ENCODE assay signal across 29 cellular contexts in genomic region chr6:14571001-14571400, GRCh38.
"Had no signal": no experiment of that assay in that cellular context is flagged by ENCODE, and none has a peak within 500 bp of the region (broad histone marks: within the 10 kb centered on the region; RNA-seq: fewer than 3 reads in every experiment).

No MANE protein-coding gene starts in this region.

- H2AFZ ChIP-seq: parathyroid adenoma had no signal

- H3K9me3 Mint-ChIP-seq: nephron progenitor cell; stimulated activated effector memory CD8-positive, alpha-beta T cell treated with anti-CD3 and anti-CD28 coated beads, Interleukin-12 subunit alpha, Interleukin-12 subunit beta, amount 100 ng/mL, for 72 hours had no signal

- H3K36me3 ChIP-seq: ovary, right lobe of liver, sigmoid colon, stomach, thoracic aorta, thyroid gland, tibial nerve, upper lobe of left lung, vagina had no signal

- H3K4me1 Mint-ChIP-seq: neural crest cell had no signal

- H3K27me3 Mint-ChIP-seq: naive B cell; naive thymus-derived CD8-positive, alpha-beta T cell; stimulated activated naive CD8-positive, alpha-beta T cell treated with anti-CD3 and anti-CD28 coated beads, Interleukin-15, Interleukin-2, amounts not matched to agents 100 ng/mL and 50 ng/mL, for 24 hours had no signal

- H3K4me3 ChIP-seq: ovary, psoas muscle, right lobe of liver, sigmoid colon, stomach, thoracic aorta, thyroid gland, tibial nerve, upper lobe of left lung, vagina had no signal

- H3K4me3 Mint-ChIP-seq: naive thymus-derived CD8-positive, alpha-beta T cell; natural killer cell treated with Interleukin-12 subunit alpha and Interleukin-12 subunit beta and Interleukin-15 and Interleukin-18, amount 100 ng/mL, for 72 hours; nephron progenitor cell; neural crest cell; stimulated activated effector memory CD8-positive, alpha-beta T cell treated with anti-CD3 and anti-CD28 coated beads, Interleukin-12 subunit alpha, Interleukin-12 subunit beta, amount 100 ng/mL, for 72 hours; stimulated activated naive CD8-positive, alpha-beta T cell treated with anti-CD3 and anti-CD28 coated beads, Interleukin-15, Interleukin-2, amounts not matched to agents 100 ng/mL and 50 ng/mL, for 24 hours had no signal

- H3K27ac ChIP-seq: ovary, parathyroid adenoma, psoas muscle, right lobe of liver, sigmoid colon, stomach, thoracic aorta, thyroid gland, tibial nerve, upper lobe of left lung, vagina had no signal

- H3K9ac ChIP-seq: parathyroid adenoma had no signal

- H3K4me1 ChIP-seq: parathyroid adenoma, sigmoid colon, stomach, thyroid gland, tibial nerve, upper lobe of left lung, vagina had no signal

- H3K27me3 ChIP-seq: ovary, right lobe of liver, sigmoid colon, stomach, thyroid gland, tibial nerve, upper lobe of left lung, vagina had no signal

- ATAC-seq: naive thymus-derived CD8-positive, alpha-beta T cell; natural killer cell treated with Interleukin-12 subunit alpha and Interleukin-12 subunit beta and Interleukin-15 and Interleukin-18, amount 100 ng/mL, for 72 hours; psoas muscle; right cardiac atrium; right lobe of liver; stimulated activated effector memory CD8-positive, alpha-beta T cell treated with anti-CD3 and anti-CD28 coated beads, Interleukin-12 subunit alpha, Interleukin-12 subunit beta, amount 100 ng/mL, for 72 hours had no signal

- H3K9me3 ChIP-seq: ovary, psoas muscle, right lobe of liver, sigmoid colon, stomach, thoracic aorta, thyroid gland, tibial nerve, upper lobe of left lung, vagina had no signal

- H3K27ac Mint-ChIP-seq: naive thymus-derived CD8-positive, alpha-beta T cell; natural killer cell treated with Interleukin-12 subunit alpha and Interleukin-12 subunit beta and Interleukin-15 and Interleukin-18, amount 100 ng/mL, for 72 hours; nephron progenitor cell; progenitor cell of endocrine pancreas; stimulated activated effector memory CD8-positive, alpha-beta T cell treated with anti-CD3 and anti-CD28 coated beads, Interleukin-12 subunit alpha, Interleukin-12 subunit beta, amount 100 ng/mL, for 72 hours; stimulated activated naive CD8-positive, alpha-beta T cell treated with anti-CD3 and anti-CD28 coated beads, Interleukin-15, Interleukin-2, amounts not matched to agents 100 ng/mL and 50 ng/mL, for 24 hours had no signal

- H3K36me3 Mint-ChIP-seq: naive thymus-derived CD8-positive, alpha-beta T cell; natural killer cell treated with Interleukin-12 subunit alpha and Interleukin-12 subunit beta and Interleukin-15 and Interleukin-18, amount 100 ng/mL, for 72 hours; stimulated activated effector memory CD8-positive, alpha-beta T cell treated with anti-CD3 and anti-CD28 coated beads, Interleukin-12 subunit alpha, Interleukin-12 subunit beta, amount 100 ng/mL, for 72 hours had no signal

- DNase-seq: naive B cell; naive thymus-derived CD8-positive, alpha-beta T cell; nephron progenitor cell; occipital lobe; ovary; posterior cingulate gyrus; psoas muscle; right cardiac atrium; right lobe of liver; sigmoid colon; small intestine; stimulated activated CD4-positive, alpha-beta T cell treated with anti-CD3 and anti-CD28 coated beads, Interleukin-15, amount 100 ng/mL, for 24 hours; stimulated activated CD4-positive, alpha-beta T cell treated with anti-CD3 and anti-CD28 coated beads, Interleukin-2, amount 100 ng/mL, for 24 hours; stimulated activated CD4-positive, alpha-beta T cell treated with anti-CD3 and anti-CD28 coated beads, Interleukin-2, amount 100 ng/mL, for 48 hours; stimulated activated CD4-positive, alpha-beta T cell treated with anti-CD3 and anti-CD28 coated beads, Interleukin-4, amount 100 ng/mL, for 24 hours; stimulated activated naive CD4-positive, alpha-beta T cell treated with Interleukin-2 at 50 U/mL for 16 hours; stomach; trophoblast cell; upper lobe of left lung had no signal
